24 cellular contexts compared by ENCODE assay signal in genomic region chr3:78970656-78971055, GRCh38.
"Had no signal": no experiment of that assay in that cellular context is flagged by ENCODE, and none has a peak within 500 bp of the region (broad histone marks: within the 10 kb centered on the region; RNA-seq: fewer than 3 reads in every experiment).

No MANE protein-coding gene starts in this region.

- H3K27me3 ChIP-seq: breast epithelium, left lung, spleen, testis, transverse colon had no signal

- H3K27ac ChIP-seq: breast epithelium, left lung, lower lobe of right lung, spleen, testis, transverse colon had no signal

- H3K4me1 Mint-ChIP-seq: activated CD4-positive, alpha-beta T cell treated with anti-CD3 and anti-CD28 coated beads for 36 hours; central memory CD8-positive, alpha-beta T cell; natural killer cell; T-cell had no signal

- H3K27me3 Mint-ChIP-seq: activated CD4-positive, alpha-beta T cell treated with anti-CD3 and anti-CD28 coated beads for 36 hours; central memory CD8-positive, alpha-beta T cell; T-cell had no signal

- FAIRE-seq: islet of Langerhans had no signal

- H3K9me3 ChIP-seq: breast epithelium, left lung, lower lobe of right lung, testis, transverse colon had no signal

- H3K4me3 Mint-ChIP-seq: activated CD4-positive, alpha-beta T cell treated with anti-CD3 and anti-CD28 coated beads for 36 hours; activated T-cell treated with anti-CD3 and anti-CD28 coated beads, Interleukin-2, amount 50 U/mL, for 72 hours; central memory CD8-positive, alpha-beta T cell; natural killer cell; T-cell had no signal

- H3K4me1 ChIP-seq: breast epithelium, left lung, lower lobe of right lung, spleen, testis, transverse colon had no signal

- H3K4me3 ChIP-seq: breast epithelium, left lung, lower lobe of right lung, spleen, testis, transverse colon had no signal

- DNase-seq: activated CD4-positive, alpha-beta T cell treated with anti-CD3 and anti-CD28 coated beads for 36 hours; activated CD4-positive, alpha-beta T cell treated with anti-CD3 and anti-CD28 coated beads, Interleukin-2, amount 50 U/mL, for 4 hours; activated CD4-positive, CD25-positive, alpha-beta regulatory T cell; activated naive CD4-positive, alpha-beta T cell; activated T-cell treated with anti-CD3 and anti-CD28 coated beads for 4 hours; activated T-cell treated with anti-CD3 and anti-CD28 coated beads, Interleukin-2, amount 50 U/mL, for 72 hours; dermis blood vessel endothelial cell; effector CD4-positive, alpha-beta T cell; foreskin fibroblast; left lung; lower lobe of right lung; mesendoderm; natural killer cell; posterior cingulate gyrus; right cardiac atrium; spleen; stimulated activated naive CD4-positive, alpha-beta T cell treated with Interleukin-2 at 50 U/mL for 16 hours; T-cell; testis; transverse colon had no signal

- H3K27ac Mint-ChIP-seq: activated CD4-positive, alpha-beta T cell treated with anti-CD3 and anti-CD28 coated beads for 36 hours; activated naive CD4-positive, alpha-beta T cell treated with anti-CD3 and anti-CD28 coated beads, Interleukin-2, amount 50 U/mL, for 72 hours; activated T-cell treated with anti-CD3 and anti-CD28 coated beads, Interleukin-2, amount 50 U/mL, for 72 hours; natural killer cell; T-cell had no signal

- H3K36me3 ChIP-seq: breast epithelium, left lung, lower lobe of right lung, spleen, transverse colon had no signal

- ATAC-seq: activated CD4-positive, alpha-beta T cell treated with anti-CD3 and anti-CD28 coated beads for 36 hours; activated naive CD4-positive, alpha-beta T cell treated with anti-CD3 and anti-CD28 coated beads, Interleukin-2, amount 50 U/mL, for 72 hours; activated T-cell treated with anti-CD3 and anti-CD28 coated beads, Interleukin-2, amount 50 U/mL, for 72 hours; left lung; lower lobe of right lung; natural killer cell; right cardiac atrium; T-cell had no signal

- H3K36me3 Mint-ChIP-seq: activated naive CD4-positive, alpha-beta T cell treated with anti-CD3 and anti-CD28 coated beads, Interleukin-2, amount 50 U/mL, for 72 hours; natural killer cell; T-cell had no signal
